ENCODE assay signal across 1 cellular context in the genomic region with DNA sequence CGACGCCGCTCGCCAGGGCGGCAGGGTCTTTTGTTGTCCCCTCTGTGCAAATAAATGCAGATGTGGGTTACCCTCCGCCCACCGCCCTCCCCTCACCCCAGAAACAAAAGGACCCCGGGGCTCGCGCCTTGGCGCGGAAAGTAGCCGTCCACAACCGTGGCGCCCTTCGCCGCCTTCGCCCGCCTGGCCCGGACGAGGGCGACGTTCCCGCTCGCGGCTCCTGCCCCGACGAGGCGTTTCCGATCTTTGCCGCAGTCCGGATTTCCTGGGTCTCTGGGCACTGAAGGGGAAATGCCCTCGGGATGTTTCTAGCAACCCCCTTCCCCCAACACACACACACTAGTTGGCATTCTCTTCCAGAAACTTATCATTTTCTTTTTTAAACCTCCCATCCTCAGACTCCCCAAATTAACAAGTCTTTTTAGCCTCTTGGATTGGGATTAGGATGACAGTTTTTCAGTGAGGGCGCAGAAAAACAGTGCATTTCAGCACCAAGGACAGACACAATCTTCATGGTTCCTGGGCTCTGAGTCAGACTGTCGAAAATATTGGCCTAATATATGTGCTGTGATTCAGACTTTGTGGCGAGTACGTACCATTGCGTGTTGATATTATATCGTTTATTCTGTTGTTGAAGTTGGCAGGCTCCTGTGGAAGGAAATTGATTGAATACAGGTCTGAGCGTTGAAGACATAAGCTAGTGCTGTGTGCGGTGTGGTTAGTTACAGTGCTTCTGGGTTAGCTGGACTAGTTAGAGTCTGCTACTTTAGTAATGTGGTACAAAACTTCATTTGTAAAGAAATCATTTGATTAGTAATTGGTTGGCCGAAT.
TF ChIP-seq lines count a peak whose summit lies in the region.

No MANE protein-coding gene starts in this region.

TF ChIP-seq in HepG2, 621 proteins besides CTCF, POLR2A, EP300 and RAD21 (continues in another document):
- TF ChIP-seq, protein P1, sequence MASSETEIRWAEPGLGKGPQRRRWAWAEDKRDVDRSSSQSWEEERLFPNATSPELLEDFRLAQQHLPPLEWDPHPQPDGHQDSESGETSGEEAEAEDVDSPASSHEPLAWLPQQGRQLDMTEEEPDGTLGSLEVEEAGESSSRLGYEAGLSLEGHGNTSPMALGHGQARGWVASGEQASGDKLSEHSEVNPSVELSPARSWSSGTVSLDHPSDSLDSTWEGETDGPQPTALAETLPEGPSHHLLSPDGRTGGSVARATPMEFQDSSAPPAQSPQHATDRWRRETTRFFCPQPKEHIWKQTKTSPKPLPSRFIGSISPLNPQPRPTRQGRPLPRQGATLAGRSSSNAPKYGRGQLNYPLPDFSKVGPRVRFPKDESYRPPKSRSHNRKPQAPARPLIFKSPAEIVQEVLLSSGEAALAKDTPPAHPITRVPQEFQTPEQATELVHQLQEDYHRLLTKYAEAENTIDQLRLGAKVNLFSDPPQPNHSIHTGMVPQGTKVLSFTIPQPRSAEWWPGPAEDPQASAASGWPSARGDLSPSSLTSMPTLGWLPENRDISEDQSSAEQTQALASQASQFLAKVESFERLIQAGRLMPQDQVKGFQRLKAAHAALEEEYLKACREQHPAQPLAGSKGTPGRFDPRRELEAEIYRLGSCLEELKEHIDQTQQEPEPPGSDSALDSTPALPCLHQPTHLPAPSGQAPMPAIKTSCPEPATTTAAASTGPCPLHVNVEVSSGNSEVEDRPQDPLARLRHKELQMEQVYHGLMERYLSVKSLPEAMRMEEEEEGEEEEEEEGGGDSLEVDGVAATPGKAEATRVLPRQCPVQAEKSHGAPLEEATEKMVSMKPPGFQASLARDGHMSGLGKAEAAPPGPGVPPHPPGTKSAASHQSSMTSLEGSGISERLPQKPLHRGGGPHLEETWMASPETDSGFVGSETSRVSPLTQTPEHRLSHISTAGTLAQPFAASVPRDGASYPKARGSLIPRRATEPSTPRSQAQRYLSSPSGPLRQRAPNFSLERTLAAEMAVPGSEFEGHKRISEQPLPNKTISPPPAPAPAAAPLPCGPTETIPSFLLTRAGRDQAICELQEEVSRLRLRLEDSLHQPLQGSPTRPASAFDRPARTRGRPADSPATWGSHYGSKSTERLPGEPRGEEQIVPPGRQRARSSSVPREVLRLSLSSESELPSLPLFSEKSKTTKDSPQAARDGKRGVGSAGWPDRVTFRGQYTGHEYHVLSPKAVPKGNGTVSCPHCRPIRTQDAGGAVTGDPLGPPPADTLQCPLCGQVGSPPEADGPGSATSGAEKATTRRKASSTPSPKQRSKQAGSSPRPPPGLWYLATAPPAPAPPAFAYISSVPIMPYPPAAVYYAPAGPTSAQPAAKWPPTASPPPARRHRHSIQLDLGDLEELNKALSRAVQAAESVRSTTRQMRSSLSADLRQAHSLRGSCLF (CRISPR knock-in tag; IDR thresholded peaks at IDR 0.05; ENCODE audit: borderline replicate concordance), result peak; percentile 67; the same call in 1 of the 2 replicates
- TF ChIP-seq ZNF749 (CRISPR knock-in tag; IDR thresholded peaks at IDR 0.05; ENCODE audit: borderline replicate concordance) (peak; percentile 13; the same call in 1 of the 2 replicates), ZNF256 (CRISPR knock-in tag; conservative IDR thresholded peaks at IDR 0.05) (peak; percentile 77; the same call in 1 of the 2 replicates), SRSF9 (IDR thresholded peaks at IDR 0.05; ENCODE audit: borderline replicate concordance, insufficient read depth, low read depth, low read length, poor library complexity, severe bottlenecking) (no peak), NFIC (IDR thresholded peaks at IDR 0.05; ENCODE audit: low read length) (peak; percentile 17; the same call in 1 of the 2 replicates), TCF7L2 (IDR thresholded peaks at IDR 0.05; ENCODE audit: low read depth, low read length) (no peak), ONECUT2 (CRISPR knock-in tag; IDR thresholded peaks at IDR 0.05) (peak; percentile 53), ASH2L (IDR thresholded peaks at IDR 0.05; ENCODE audit: insufficient read length, low read depth, low read length) (peak; percentile 82), HNF4A (CRISPR knock-in tag; IDR thresholded peaks at IDR 0.05) (peak; percentile 4; the same call in 1 of the 2 replicates), ZBTB1 (CRISPR knock-in tag; IDR thresholded peaks at IDR 0.05; ENCODE audit: borderline replicate concordance) (no peak), KLF11 (CRISPR knock-in tag; IDR thresholded peaks at IDR 0.05) (peak; percentile 89), ARNTL (CRISPR knock-in tag; IDR thresholded peaks at IDR 0.05) (0 out of 2 replicates have a peak, but pooled peaks have one; percentile 2), KMT2B (CRISPR knock-in tag; IDR thresholded peaks at IDR 0.05) (peak; percentile 46), ZNF614 (CRISPR knock-in tag; IDR thresholded peaks at IDR 0.05; ENCODE audit: borderline replicate concordance) (no peak), BCL6 (CRISPR knock-in tag; IDR thresholded peaks at IDR 0.05) (0 out of 2 replicates have a peak, but pooled peaks have one; percentile 37), ZNF331 (CRISPR knock-in tag; IDR thresholded peaks at IDR 0.05) (peak; percentile 62), MTF1 (CRISPR knock-in tag; IDR thresholded peaks at IDR 0.05) (no peak), HOXA5 (CRISPR knock-in tag; IDR thresholded peaks at IDR 0.05) (peak; percentile 40; the same call in 1 of the 2 replicates), TCF7 (IDR thresholded peaks at IDR 0.05; ENCODE audit: low read depth) (peak; percentile 44; the same call in 1 of the 2 replicates), SSRP1 (CRISPR knock-in tag; IDR thresholded peaks at IDR 0.05) (peak; percentile 21; the same call in 1 of the 2 replicates), ZKSCAN8 (CRISPR knock-in tag; IDR thresholded peaks at IDR 0.05; ENCODE audit: borderline replicate concordance) (0 out of 2 replicates have a peak, but pooled peaks have one; percentile 19), ZNF619 (CRISPR knock-in tag; IDR thresholded peaks at IDR 0.05) (no peak), HIVEP1 (CRISPR knock-in tag; IDR thresholded peaks at IDR 0.05) (peak; percentile 28; the same call in 1 of the 2 replicates), HOXD1 (CRISPR knock-in tag; IDR thresholded peaks at IDR 0.05) (no peak)
- TF ChIP-seq, protein P2, sequence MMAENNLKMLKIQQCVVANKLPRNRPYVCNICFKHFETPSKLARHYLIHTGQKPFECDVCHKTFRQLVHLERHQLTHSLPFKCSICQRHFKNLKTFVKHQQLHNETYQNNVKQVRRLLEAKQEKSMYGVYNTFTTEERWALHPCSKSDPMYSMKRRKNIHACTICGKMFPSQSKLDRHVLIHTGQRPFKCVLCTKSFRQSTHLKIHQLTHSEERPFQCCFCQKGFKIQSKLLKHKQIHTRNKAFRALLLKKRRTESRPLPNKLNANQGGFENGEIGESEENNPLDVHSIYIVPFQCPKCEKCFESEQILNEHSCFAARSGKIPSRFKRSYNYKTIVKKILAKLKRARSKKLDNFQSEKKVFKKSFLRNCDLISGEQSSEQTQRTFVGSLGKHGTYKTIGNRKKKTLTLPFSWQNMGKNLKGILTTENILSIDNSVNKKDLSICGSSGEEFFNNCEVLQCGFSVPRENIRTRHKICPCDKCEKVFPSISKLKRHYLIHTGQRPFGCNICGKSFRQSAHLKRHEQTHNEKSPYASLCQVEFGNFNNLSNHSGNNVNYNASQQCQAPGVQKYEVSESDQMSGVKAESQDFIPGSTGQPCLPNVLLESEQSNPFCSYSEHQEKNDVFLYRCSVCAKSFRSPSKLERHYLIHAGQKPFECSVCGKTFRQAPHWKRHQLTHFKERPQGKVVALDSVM (CRISPR knock-in tag; IDR thresholded peaks at IDR 0.05), result no peak; the same call in 1 of the 2 replicates
- TF ChIP-seq, protein P3, sequence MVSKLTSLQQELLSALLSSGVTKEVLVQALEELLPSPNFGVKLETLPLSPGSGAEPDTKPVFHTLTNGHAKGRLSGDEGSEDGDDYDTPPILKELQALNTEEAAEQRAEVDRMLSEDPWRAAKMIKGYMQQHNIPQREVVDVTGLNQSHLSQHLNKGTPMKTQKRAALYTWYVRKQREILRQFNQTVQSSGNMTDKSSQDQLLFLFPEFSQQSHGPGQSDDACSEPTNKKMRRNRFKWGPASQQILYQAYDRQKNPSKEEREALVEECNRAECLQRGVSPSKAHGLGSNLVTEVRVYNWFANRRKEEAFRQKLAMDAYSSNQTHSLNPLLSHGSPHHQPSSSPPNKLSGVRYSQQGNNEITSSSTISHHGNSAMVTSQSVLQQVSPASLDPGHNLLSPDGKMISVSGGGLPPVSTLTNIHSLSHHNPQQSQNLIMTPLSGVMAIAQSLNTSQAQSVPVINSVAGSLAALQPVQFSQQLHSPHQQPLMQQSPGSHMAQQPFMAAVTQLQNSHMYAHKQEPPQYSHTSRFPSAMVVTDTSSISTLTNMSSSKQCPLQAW (CRISPR knock-in tag; IDR thresholded peaks at IDR 0.05), result peak; percentile 42; the same call in 1 of the 2 replicates
- TF ChIP-seq, protein P4, sequence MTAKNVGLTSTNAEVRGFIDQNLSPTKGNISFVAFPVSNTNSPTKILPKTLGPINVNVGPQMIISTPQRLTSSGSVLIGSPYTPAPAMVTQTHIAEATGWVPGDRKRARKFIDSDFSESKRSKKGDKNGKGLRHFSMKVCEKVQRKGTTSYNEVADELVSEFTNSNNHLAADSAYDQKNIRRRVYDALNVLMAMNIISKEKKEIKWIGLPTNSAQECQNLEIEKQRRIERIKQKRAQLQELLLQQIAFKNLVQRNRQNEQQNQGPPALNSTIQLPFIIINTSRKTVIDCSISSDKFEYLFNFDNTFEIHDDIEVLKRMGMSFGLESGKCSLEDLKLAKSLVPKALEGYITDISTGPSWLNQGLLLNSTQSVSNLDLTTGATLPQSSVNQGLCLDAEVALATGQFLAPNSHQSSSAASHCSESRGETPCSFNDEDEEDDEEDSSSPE (CRISPR knock-in tag; IDR thresholded peaks at IDR 0.05), result peak; percentile 71; the same call in 1 of the 2 replicates
- TF ChIP-seq, protein P5, sequence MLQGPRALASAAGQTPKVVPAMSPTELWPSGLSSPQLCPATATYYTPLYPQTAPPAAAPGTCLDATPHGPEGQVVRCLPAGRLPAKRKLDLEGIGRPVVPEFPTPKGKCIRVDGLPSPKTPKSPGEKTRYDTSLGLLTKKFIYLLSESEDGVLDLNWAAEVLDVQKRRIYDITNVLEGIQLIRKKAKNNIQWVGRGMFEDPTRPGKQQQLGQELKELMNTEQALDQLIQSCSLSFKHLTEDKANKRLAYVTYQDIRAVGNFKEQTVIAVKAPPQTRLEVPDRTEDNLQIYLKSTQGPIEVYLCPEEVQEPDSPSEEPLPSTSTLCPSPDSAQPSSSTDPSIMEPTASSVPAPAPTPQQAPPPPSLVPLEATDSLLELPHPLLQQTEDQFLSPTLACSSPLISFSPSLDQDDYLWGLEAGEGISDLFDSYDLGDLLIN (CRISPR knock-in tag; IDR thresholded peaks at IDR 0.05; ENCODE audit: borderline replicate concordance), result 0 out of 2 replicates have a peak, but pooled peaks have one; percentile 31
- TF ChIP-seq, protein P6, sequence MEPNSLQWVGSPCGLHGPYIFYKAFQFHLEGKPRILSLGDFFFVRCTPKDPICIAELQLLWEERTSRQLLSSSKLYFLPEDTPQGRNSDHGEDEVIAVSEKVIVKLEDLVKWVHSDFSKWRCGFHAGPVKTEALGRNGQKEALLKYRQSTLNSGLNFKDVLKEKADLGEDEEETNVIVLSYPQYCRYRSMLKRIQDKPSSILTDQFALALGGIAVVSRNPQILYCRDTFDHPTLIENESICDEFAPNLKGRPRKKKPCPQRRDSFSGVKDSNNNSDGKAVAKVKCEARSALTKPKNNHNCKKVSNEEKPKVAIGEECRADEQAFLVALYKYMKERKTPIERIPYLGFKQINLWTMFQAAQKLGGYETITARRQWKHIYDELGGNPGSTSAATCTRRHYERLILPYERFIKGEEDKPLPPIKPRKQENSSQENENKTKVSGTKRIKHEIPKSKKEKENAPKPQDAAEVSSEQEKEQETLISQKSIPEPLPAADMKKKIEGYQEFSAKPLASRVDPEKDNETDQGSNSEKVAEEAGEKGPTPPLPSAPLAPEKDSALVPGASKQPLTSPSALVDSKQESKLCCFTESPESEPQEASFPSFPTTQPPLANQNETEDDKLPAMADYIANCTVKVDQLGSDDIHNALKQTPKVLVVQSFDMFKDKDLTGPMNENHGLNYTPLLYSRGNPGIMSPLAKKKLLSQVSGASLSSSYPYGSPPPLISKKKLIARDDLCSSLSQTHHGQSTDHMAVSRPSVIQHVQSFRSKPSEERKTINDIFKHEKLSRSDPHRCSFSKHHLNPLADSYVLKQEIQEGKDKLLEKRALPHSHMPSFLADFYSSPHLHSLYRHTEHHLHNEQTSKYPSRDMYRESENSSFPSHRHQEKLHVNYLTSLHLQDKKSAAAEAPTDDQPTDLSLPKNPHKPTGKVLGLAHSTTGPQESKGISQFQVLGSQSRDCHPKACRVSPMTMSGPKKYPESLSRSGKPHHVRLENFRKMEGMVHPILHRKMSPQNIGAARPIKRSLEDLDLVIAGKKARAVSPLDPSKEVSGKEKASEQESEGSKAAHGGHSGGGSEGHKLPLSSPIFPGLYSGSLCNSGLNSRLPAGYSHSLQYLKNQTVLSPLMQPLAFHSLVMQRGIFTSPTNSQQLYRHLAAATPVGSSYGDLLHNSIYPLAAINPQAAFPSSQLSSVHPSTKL (CRISPR knock-in tag; IDR thresholded peaks at IDR 0.05), result peak; percentile 48
- TF ChIP-seq, protein P7, sequence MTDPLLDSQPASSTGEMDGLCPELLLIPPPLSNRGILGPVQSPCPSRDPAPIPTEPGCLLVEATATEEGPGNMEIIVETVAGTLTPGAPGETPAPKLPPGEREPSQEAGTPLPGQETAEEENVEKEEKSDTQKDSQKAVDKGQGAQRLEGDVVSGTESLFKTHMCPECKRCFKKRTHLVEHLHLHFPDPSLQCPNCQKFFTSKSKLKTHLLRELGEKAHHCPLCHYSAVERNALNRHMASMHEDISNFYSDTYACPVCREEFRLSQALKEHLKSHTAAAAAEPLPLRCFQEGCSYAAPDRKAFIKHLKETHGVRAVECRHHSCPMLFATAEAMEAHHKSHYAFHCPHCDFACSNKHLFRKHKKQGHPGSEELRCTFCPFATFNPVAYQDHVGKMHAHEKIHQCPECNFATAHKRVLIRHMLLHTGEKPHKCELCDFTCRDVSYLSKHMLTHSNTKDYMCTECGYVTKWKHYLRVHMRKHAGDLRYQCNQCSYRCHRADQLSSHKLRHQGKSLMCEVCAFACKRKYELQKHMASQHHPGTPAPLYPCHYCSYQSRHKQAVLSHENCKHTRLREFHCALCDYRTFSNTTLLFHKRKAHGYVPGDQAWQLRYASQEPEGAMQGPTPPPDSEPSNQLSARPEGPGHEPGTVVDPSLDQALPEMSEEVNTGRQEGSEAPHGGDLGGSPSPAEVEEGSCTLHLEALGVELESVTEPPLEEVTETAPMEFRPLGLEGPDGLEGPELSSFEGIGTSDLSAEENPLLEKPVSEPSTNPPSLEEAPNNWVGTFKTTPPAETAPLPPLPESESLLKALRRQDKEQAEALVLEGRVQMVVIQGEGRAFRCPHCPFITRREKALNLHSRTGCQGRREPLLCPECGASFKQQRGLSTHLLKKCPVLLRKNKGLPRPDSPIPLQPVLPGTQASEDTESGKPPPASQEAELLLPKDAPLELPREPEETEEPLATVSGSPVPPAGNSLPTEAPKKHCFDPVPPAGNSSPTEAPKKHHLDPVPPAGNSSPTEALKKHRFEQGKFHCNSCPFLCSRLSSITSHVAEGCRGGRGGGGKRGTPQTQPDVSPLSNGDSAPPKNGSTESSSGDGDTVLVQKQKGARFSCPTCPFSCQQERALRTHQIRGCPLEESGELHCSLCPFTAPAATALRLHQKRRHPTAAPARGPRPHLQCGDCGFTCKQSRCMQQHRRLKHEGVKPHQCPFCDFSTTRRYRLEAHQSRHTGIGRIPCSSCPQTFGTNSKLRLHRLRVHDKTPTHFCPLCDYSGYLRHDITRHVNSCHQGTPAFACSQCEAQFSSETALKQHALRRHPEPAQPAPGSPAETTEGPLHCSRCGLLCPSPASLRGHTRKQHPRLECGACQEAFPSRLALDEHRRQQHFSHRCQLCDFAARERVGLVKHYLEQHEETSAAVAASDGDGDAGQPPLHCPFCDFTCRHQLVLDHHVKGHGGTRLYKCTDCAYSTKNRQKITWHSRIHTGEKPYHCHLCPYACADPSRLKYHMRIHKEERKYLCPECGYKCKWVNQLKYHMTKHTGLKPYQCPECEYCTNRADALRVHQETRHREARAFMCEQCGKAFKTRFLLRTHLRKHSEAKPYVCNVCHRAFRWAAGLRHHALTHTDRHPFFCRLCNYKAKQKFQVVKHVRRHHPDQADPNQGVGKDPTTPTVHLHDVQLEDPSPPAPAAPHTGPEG (CRISPR knock-in tag; IDR thresholded peaks at IDR 0.05), result no peak; the same call in 1 of the 2 replicates
